In the genomic region with DNA sequence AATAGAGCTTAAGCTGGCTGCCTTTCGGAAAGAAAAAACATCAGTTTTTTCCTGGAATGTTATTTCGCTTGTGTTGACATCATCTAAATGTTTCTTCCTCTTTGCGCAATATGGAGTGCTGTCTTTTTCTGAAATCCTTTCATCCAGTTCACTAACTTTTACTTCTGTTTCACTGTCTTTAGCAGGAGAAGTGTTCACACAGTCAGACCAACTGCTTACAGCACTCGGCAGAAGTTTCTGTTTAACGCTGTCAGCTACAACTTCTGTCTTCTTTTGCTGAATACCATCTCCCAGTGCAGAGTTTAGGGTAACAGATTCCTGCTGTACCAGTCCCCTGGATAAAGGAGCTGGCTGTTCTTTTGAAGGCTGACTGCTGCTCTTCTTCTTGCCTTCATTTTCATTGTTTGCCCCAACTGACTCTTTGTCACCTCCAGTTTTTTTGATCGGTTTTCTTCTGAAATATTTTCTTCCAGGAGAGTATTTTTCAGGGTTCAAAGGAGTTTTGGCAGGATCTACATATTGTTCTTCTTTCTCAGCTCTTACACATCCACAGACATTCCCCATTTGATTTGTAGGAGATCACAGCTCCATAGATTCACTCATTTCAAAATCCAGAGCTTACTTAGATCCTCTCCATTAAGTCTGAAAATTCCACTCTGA, we compare ENCODE assay signal across 10 cellular contexts. TPM values are rescaled to one million over a fixed set of nuclear protein-coding genes. Genes with fewer than 3 reads are reported as not detected.
DNase-seq lines count a peak whose midpoint lies in the region; FAIRE-seq and TF ChIP-seq lines count a peak whose summit lies in the region.
"Had no signal": no experiment of that assay in that cellular context is flagged by ENCODE, and none has a peak within 500 bp of the region (broad histone marks: within the 10 kb centered on the region; RNA-seq: fewer than 3 reads in every experiment).

No MANE protein-coding gene starts in this region.

- H3K4me3 ChIP-seq in SJCRH30 (peak overlapping the region; percentile 48), fibroblast of pulmonary artery (replicated peaks; ENCODE audit: low read depth, low read length) (peak overlapping the region; percentile 65)

- no peaks in the 10 kb centered on the region; the same call in 1 of the 2 replicates for H3K4me1 ChIP-seq in SJCRH30

- intact Hi-C loops in CD14-positive monocyte (cut with micrococcal nuclease) = no loop called here

- no peak for TF ChIP-seq CTCF in CD14-positive monocyte (IDR thresholded peaks at IDR 0.05)
- no peak for TF ChIP-seq CTCF in fibroblast of pulmonary artery (IDR thresholded peaks at IDR 0.05; ENCODE audit: low read length, missing control alignments)

- peak overlapping the region; percentile 41 to 84 (median 79) for H3K27ac Mint-ChIP-seq in CD14-positive monocyte

- DNase-seq in CD14-positive monocyte (ENCODE audit: low spot score) (no peak), SJCRH30 (peak; percentile 10 to 48), fibroblast of pulmonary artery (ENCODE audit: low read depth) (peak; percentile 92), pons (ENCODE audit: low spot score) (peak; percentile 88), HuH-7.5 (ENCODE audit: low spot score) (no peak), germinal center (ENCODE audit: low spot score) (no peak), NCI-H2081 (lab: John Stamatoyannopoulos, UW) (no peak), frontal cortex (ENCODE audit: low spot score in 2 of 2) (no peak)
- DNase-seq: activated naive CD4-positive, alpha-beta T cell had no signal

- no peak for FAIRE-seq in frontal cortex (lab: Jason Lieb, UNC)

- no peaks in the 10 kb centered on the region for H3K9me3 ChIP-seq in SJCRH30 (replicated peaks)
- H3K9me3 ChIP-seq: neutrophil had no signal

- H3K36me3 Mint-ChIP-seq in CD14-positive monocyte = no peaks in the 10 kb centered on the region

- H3K4me3 Mint-ChIP-seq in CD14-positive monocyte = peak overlapping the region; percentile 48 to 85

- no peaks in the 10 kb centered on the region for H3K36me3 ChIP-seq in SJCRH30
- H3K36me3 ChIP-seq: neutrophil had no signal

- H3K4me1 Mint-ChIP-seq in CD14-positive monocyte = peaks cover 32% of the 10 kb centered on the region

- H3K27me3 Mint-ChIP-seq in CD14-positive monocyte (ENCODE audit: low read depth in 3 of 3) = no peaks in the 10 kb centered on the region

- H3K27ac ChIP-seq in SJCRH30 = peak overlapping the region; percentile 54
- H3K27ac ChIP-seq: neutrophil had no signal

- H3K9me3 Mint-ChIP-seq in CD14-positive monocyte = peaks cover 0 to 1% (median 0%) of the 10 kb centered on the region in 7 donors

- H3K27me3 ChIP-seq in SJCRH30 = no peaks in the 10 kb centered on the region
- H3K27me3 ChIP-seq: neutrophil had no signal

RNA-seq across cellular contexts. Expression of a gene that starts 50.0 kb away (rescaled TPM):
- polyA plus RNA-seq in CD14-positive monocyte = 1 to 10 TPM; 1.1 to 3.2 TPM
- 63.9 and 87.9 TPM in 2 replicates for total RNA-seq in SJCRH30 (2014; rRNA removed; shearing (Covaris generic))
- total RNA-seq in frontal cortex = 188 TPM

Comparison
In these comparisons a context has a peak if more than half of its experiments do, and no peak if none do; other contexts are left out.
1. DNase-seq: peak in SJCRH30 (2 of 2), fibroblast of pulmonary artery (single experiment) and pons (single experiment); none in CD14-positive monocyte (single experiment), HuH-7.5 (single experiment), germinal center (single experiment), NCI-H2081 (0 of 2) and frontal cortex (0 of 2).